19 cellular contexts compared by ENCODE assay signal in the genomic region with DNA sequence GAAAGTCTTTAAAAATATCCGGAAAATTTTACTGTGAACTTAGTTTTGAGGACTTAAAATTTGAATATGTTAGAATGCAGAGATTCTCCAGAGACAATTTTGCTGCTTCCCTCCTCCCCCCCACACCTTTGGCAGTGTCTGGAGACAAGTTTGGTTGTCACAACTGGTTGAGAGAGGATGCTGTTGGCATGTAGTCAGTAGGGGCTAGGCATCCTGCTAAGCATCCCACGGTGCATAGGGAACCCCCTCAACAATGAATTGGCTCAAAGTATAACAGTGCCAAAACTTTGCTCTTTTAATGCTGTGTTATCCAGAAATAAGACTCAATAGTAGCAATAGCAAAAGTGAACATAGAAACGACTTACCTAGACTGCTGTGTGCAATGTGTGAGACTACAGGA. TPM values are rescaled to one million over a fixed set of nuclear protein-coding genes. Genes with fewer than 3 reads are reported as not detected.
DNase-seq lines count a peak whose midpoint lies in the region; ATAC-seq and TF ChIP-seq lines count a peak whose summit lies in the region.
"Had no signal": no experiment of that assay in that cellular context is flagged by ENCODE, and none has a peak within 500 bp of the region (broad histone marks: within the 10 kb centered on the region; RNA-seq: fewer than 3 reads in every experiment).

No MANE protein-coding gene starts in this region.

- no peak overlapping the region for H3K27ac Mint-ChIP-seq in CD8-positive, alpha-beta T cell
- H3K27ac Mint-ChIP-seq in HFFc6 (peak overlapping the region; percentile 62), nephron progenitor cell (peak overlapping the region; percentile 27)
- peak overlapping the region; percentile 82 for H3K27ac Mint-ChIP-seq in central memory CD8-positive, alpha-beta T cell (ENCODE audit: low read depth)

- no peak overlapping the region for H3K27ac ChIP-seq in CD8-positive, alpha-beta T cell (ENCODE audit: low read depth, low read length)
- H3K27ac ChIP-seq: ascending aorta, heart right ventricle, testis had no signal

- peaks cover 58% of the 10 kb centered on the region for H3K4me1 ChIP-seq in CD8-positive, alpha-beta T cell (ENCODE audit: insufficient read depth, low read length)

- POLR2A ChIA-PET in CD8-positive, alpha-beta T cell (lab: Charles Lee) = no interaction called here

- peaks cover 85% of the 10 kb centered on the region for H3K36me3 Mint-ChIP-seq in CD8-positive, alpha-beta T cell
- peaks cover 76% of the 10 kb centered on the region for H3K36me3 Mint-ChIP-seq in HFFc6 (ENCODE audit: low read depth)
- H3K36me3 Mint-ChIP-seq in central memory CD8-positive, alpha-beta T cell (ENCODE audit: insufficient read depth) = peaks cover 88% of the 10 kb centered on the region
- H3K36me3 Mint-ChIP-seq in nephron progenitor cell (ENCODE audit: low read depth) = peaks cover 88% of the 10 kb centered on the region

- intact Hi-C loops in CD8-positive, alpha-beta T cell (cut with DNase I, micrococcal nuclease) = loop anchor here in 1 of 2 experiments (10.0 kb wide), 2 partner anchors 976 to 1044 kb away; a partner anchor contains a TSS

- H3K36me3 ChIP-seq in CD8-positive, alpha-beta T cell (ENCODE audit: insufficient read depth, low read length) = peaks cover 64% of the 10 kb centered on the region

- H3K4me1 Mint-ChIP-seq in CD8-positive, alpha-beta T cell (ENCODE audit: low read depth) = peaks cover 79% of the 10 kb centered on the region
- peaks cover 48% of the 10 kb centered on the region for H3K4me1 Mint-ChIP-seq in HFFc6 (ENCODE audit: low read depth)
- H3K4me1 Mint-ChIP-seq in central memory CD8-positive, alpha-beta T cell = peaks cover 73% of the 10 kb centered on the region
- H3K4me1 Mint-ChIP-seq in nephron progenitor cell = peaks cover 50% of the 10 kb centered on the region

- no peaks in the 10 kb centered on the region for H3K9me3 ChIP-seq in CD8-positive, alpha-beta T cell (ENCODE audit: low read length)
- H3K9me3 ChIP-seq: ascending aorta, heart right ventricle, testis had no signal

- CTCF ChIA-PET in CD8-positive, alpha-beta T cell (lab: Charles Lee) = interaction anchor here (0.6 kb wide), 1 partner anchor 152 kb away, joined by 3 read pairs; no protein-coding TSS in a partner anchor

- H3K9me3 Mint-ChIP-seq in CD8-positive, alpha-beta T cell = no peaks in the 10 kb centered on the region
- peaks cover 7% of the 10 kb centered on the region for H3K9me3 Mint-ChIP-seq in HFFc6
- H3K9me3 Mint-ChIP-seq in central memory CD8-positive, alpha-beta T cell = no peaks in the 10 kb centered on the region
- H3K9me3 Mint-ChIP-seq in nephron progenitor cell = peaks cover 12% of the 10 kb centered on the region
- H3K9me3 Mint-ChIP-seq: activated B cell treated with CpG ODN at 0.5 μM for 24 hours had no signal

- peak overlapping the region; percentile 44 for H3K4me3 Mint-ChIP-seq in CD8-positive, alpha-beta T cell
- H3K4me3 Mint-ChIP-seq in HFFc6 (peak overlapping the region; percentile 5; the same call in 1 of the 2 replicates), nephron progenitor cell (no peak overlapping the region)
- H3K4me3 Mint-ChIP-seq in central memory CD8-positive, alpha-beta T cell = peak overlapping the region; percentile 58
- H3K4me3 Mint-ChIP-seq: activated B cell treated with CpG ODN at 0.5 μM for 24 hours had no signal

- no peaks in the 10 kb centered on the region for H3K27me3 ChIP-seq in CD8-positive, alpha-beta T cell (ENCODE audit: insufficient read depth, low read length)
- H3K27me3 ChIP-seq: ascending aorta, heart right ventricle, testis had no signal

- H3K27me3 Mint-ChIP-seq in CD8-positive, alpha-beta T cell (ENCODE audit: low read depth) = no peaks in the 10 kb centered on the region
- peaks cover 18% of the 10 kb centered on the region for H3K27me3 Mint-ChIP-seq in HFFc6 (ENCODE audit: insufficient read depth)
- H3K27me3 Mint-ChIP-seq in central memory CD8-positive, alpha-beta T cell = no peaks in the 10 kb centered on the region
- H3K27me3 Mint-ChIP-seq in nephron progenitor cell (ENCODE audit: low read depth, poor library complexity) = no peaks in the 10 kb centered on the region
- H3K27me3 Mint-ChIP-seq: activated B cell treated with CpG ODN at 0.5 μM for 24 hours had no signal

- ATAC-seq in CD8-positive, alpha-beta T cell = no peak
- no peak for ATAC-seq in central memory CD8-positive, alpha-beta T cell (replicated peaks; ENCODE audit: extremely low read depth, poor library complexity, severe bottlenecking)
- ATAC-seq: HCT116, heart right ventricle, sciatic nerve had no signal

- no peak for TF ChIP-seq CTCF in CD8-positive, alpha-beta T cell (IDR thresholded peaks at IDR 0.05)
- TF ChIP-seq CTCF in HFFc6 (IDR thresholded peaks at IDR 0.05) = no peak
- TF ChIP-seq CTCF in nephron progenitor cell (IDR thresholded peaks at IDR 0.05) = no peak

- no peak for DNase-seq in CD8-positive, alpha-beta T cell
- DNase-seq in HFFc6 (no peak), nephron progenitor cell (no peak), islet precursor cell (no peak), glomerular visceral epithelial cell (ENCODE audit: extremely low spot score) (no peak)
- DNase-seq in central memory CD8-positive, alpha-beta T cell (ENCODE audit: low spot score in 2 of 2) = no peak
- DNase-seq in stimulated activated CD4-positive, alpha-beta T cell treated with anti-CD3 and anti-CD28 coated beads, Interleukin-15, amount 100 ng/mL, for 24 hours = no peak
- DNase-seq: activated B cell treated with CpG ODN at 0.5 μM for 24 hours; DMS53; heart right ventricle; NCI-H187 treated with DMSO at 0.1 percent for 48 hours; SHP77; stimulated activated CD4-positive, alpha-beta T cell treated with anti-CD3 and anti-CD28 coated beads, Interleukin-2, amount 100 ng/mL, for 24 hours; testis had no signal

- H3K4me3 ChIP-seq in CD8-positive, alpha-beta T cell (ENCODE audit: low read depth, low read length) = no peak overlapping the region
- H3K4me3 ChIP-seq: heart right ventricle, testis had no signal

RNA-seq across cellular contexts. Expression of a gene that starts 3.6 kb away (rescaled TPM):
- 1,000 to 10,000 TPM; 1,544 to 1,597 TPM for total RNA-seq in CD8-positive, alpha-beta T cell
- 100 to 1,000 TPM; 162 to 221 (median 185) TPM for total RNA-seq in HFFc6 (2021; fragmentation: NEBNext Ultra II Directional; extraction: Animal tissue kit (Norgen Biotek cat#: 25700))

RNA-seq across cellular contexts. Expression of a gene that starts 26.5 kb away (rescaled TPM):
- total RNA-seq in CD8-positive, alpha-beta T cell = not detected
- total RNA-seq in HFFc6 (2021; fragmentation: NEBNext Ultra II Directional; extraction: Animal tissue kit (Norgen Biotek cat#: 25700)) = not detected
- total RNA-seq: activated B cell treated with CpG ODN at 0.5 μM for 24 hours; ascending aorta; heart right ventricle; NCI-H460; sciatic nerve; T-helper 2 cell treated with Interferon-gamma antibody and Interleukin-4, amounts not matched to agents 100 ng/mL and 5 ng/mL, for 36 hours; testis had no signal

Comparison
In these comparisons a context has a peak if more than half of its experiments do, and no peak if none do; other contexts are left out.
1. RNA of a gene that starts 3.6 kb away (total RNA-seq): 1,544 to 1,597 TPM in CD8-positive, alpha-beta T cell; 162 to 221 TPM in HFFc6; every median in the first group is over 4 times any median in the second.